In genomic region chr4:80254114-80254513, GRCh38 we compare ENCODE assay signal across 31 cellular contexts. TPM values are rescaled to one million over a fixed set of nuclear protein-coding genes. Genes with fewer than 3 reads are reported as not detected.
"Had no signal": no experiment of that assay in that cellular context is flagged by ENCODE, and none has a peak within 500 bp of the region (broad histone marks: within the 10 kb centered on the region; RNA-seq: fewer than 3 reads in every experiment).

No MANE protein-coding gene starts in this region.

- H3K36me3 Mint-ChIP-seq: natural killer cell treated with Interleukin-12 subunit alpha and Interleukin-12 subunit beta and Interleukin-15 and Interleukin-18, amount 100 ng/mL, for 72 hours; stimulated activated effector memory CD8-positive, alpha-beta T cell treated with anti-CD3 and anti-CD28 coated beads, Interleukin-12 subunit alpha, Interleukin-12 subunit beta, amount 100 ng/mL, for 72 hours; stimulated activated naive B cell treated with anti-CD40 and anti-IgM and Interleukin-4, amounts not matched to agents 10 μg/mL and 1 μg/mL and 100 μg/mL, for 72 hours had no signal

- H3K27ac Mint-ChIP-seq: natural killer cell treated with Interleukin-12 subunit alpha and Interleukin-12 subunit beta and Interleukin-15 and Interleukin-18, amount 100 ng/mL, for 72 hours; nephron progenitor cell; progenitor cell of endocrine pancreas; stimulated activated effector memory CD8-positive, alpha-beta T cell treated with anti-CD3 and anti-CD28 coated beads, Interleukin-12 subunit alpha, Interleukin-12 subunit beta, amount 100 ng/mL, for 72 hours; stimulated activated naive B cell treated with anti-CD40 and anti-IgM and Interleukin-4, amounts not matched to agents 10 μg/mL and 1 μg/mL and 100 μg/mL, for 72 hours; stimulated activated naive CD8-positive, alpha-beta T cell treated with anti-CD3 and anti-CD28 coated beads, Interleukin-15, Interleukin-2, amounts not matched to agents 100 ng/mL and 50 ng/mL, for 24 hours had no signal

- H3K36me3 ChIP-seq: neutrophil, ovary, right lobe of liver, sigmoid colon, stomach, thoracic aorta, thyroid gland, tibial nerve, upper lobe of left lung, vagina had no signal

- H3K27ac ChIP-seq: neutrophil, ovary, parathyroid adenoma, psoas muscle, right lobe of liver, sigmoid colon, stomach, thoracic aorta, thyroid gland, tibial nerve, upper lobe of left lung, vagina had no signal

- H3K9ac ChIP-seq: parathyroid adenoma had no signal

- H3K4me3 Mint-ChIP-seq: natural killer cell treated with Interleukin-12 subunit alpha and Interleukin-12 subunit beta and Interleukin-15 and Interleukin-18, amount 100 ng/mL, for 72 hours; nephron progenitor cell; neural crest cell; stimulated activated effector memory CD8-positive, alpha-beta T cell treated with anti-CD3 and anti-CD28 coated beads, Interleukin-12 subunit alpha, Interleukin-12 subunit beta, amount 100 ng/mL, for 72 hours; stimulated activated naive B cell treated with anti-CD40 and anti-IgM and Interleukin-4, amounts not matched to agents 10 μg/mL and 1 μg/mL and 100 μg/mL, for 72 hours; stimulated activated naive CD8-positive, alpha-beta T cell treated with anti-CD3 and anti-CD28 coated beads, Interleukin-15, Interleukin-2, amounts not matched to agents 100 ng/mL and 50 ng/mL, for 24 hours had no signal

- H2AFZ ChIP-seq: parathyroid adenoma had no signal

- H3K4me3 ChIP-seq: ovary, psoas muscle, right lobe of liver, sigmoid colon, stomach, thoracic aorta, thyroid gland, tibial nerve, upper lobe of left lung, vagina had no signal

- H3K9me3 Mint-ChIP-seq: natural killer cell treated with Interleukin-12 subunit alpha and Interleukin-12 subunit beta and Interleukin-15 and Interleukin-18, amount 100 ng/mL, for 72 hours; nephron progenitor cell; neural crest cell; stimulated activated effector memory CD8-positive, alpha-beta T cell treated with anti-CD3 and anti-CD28 coated beads, Interleukin-12 subunit alpha, Interleukin-12 subunit beta, amount 100 ng/mL, for 72 hours; stimulated activated naive B cell treated with anti-CD40 and anti-IgM and Interleukin-4, amounts not matched to agents 10 μg/mL and 1 μg/mL and 100 μg/mL, for 72 hours; stimulated activated naive CD8-positive, alpha-beta T cell treated with anti-CD3 and anti-CD28 coated beads, Interleukin-15, Interleukin-2, amounts not matched to agents 100 ng/mL and 50 ng/mL, for 24 hours had no signal

- H3K4me1 Mint-ChIP-seq: nephron progenitor cell; neural crest cell; stimulated activated effector memory CD8-positive, alpha-beta T cell treated with anti-CD3 and anti-CD28 coated beads, Interleukin-12 subunit alpha, Interleukin-12 subunit beta, amount 100 ng/mL, for 72 hours had no signal

- DNase-seq: nephron progenitor cell; nucleus accumbens; ovary; posterior cingulate gyrus; psoas muscle; right cardiac atrium; right lobe of liver; sigmoid colon; small intestine; stimulated activated CD4-positive, alpha-beta T cell treated with anti-CD3 and anti-CD28 coated beads, Interleukin-15, amount 100 ng/mL, for 24 hours; stimulated activated CD4-positive, alpha-beta T cell treated with anti-CD3 and anti-CD28 coated beads, Interleukin-2, amount 100 ng/mL, for 24 hours; stimulated activated CD4-positive, alpha-beta T cell treated with anti-CD3 and anti-CD28 coated beads, Interleukin-2, amount 100 ng/mL, for 48 hours; stimulated activated CD4-positive, alpha-beta T cell treated with anti-CD3 and anti-CD28 coated beads, Interleukin-4, amount 100 ng/mL, for 24 hours; stimulated activated naive B cell treated with anti-CD40 and anti-IgM and Interleukin-4, amounts not matched to agents 10 μg/mL and 1 μg/mL and 100 μg/mL, for 72 hours; stimulated activated naive CD4-positive, alpha-beta T cell treated with Interleukin-2 at 50 U/mL for 16 hours; stomach; thyroid gland; trophoblast cell; upper lobe of left lung had no signal

- H3K4me1 ChIP-seq: parathyroid adenoma, psoas muscle, right lobe of liver, sigmoid colon, stomach, thyroid gland, tibial nerve, upper lobe of left lung, vagina had no signal

- ATAC-seq: natural killer cell treated with Interleukin-12 subunit alpha and Interleukin-12 subunit beta and Interleukin-15 and Interleukin-18, amount 100 ng/mL, for 72 hours; psoas muscle; right cardiac atrium; right lobe of liver; stimulated activated effector memory CD8-positive, alpha-beta T cell treated with anti-CD3 and anti-CD28 coated beads, Interleukin-12 subunit alpha, Interleukin-12 subunit beta, amount 100 ng/mL, for 72 hours; stimulated activated naive B cell treated with anti-CD40 and anti-IgM and Interleukin-4, amounts not matched to agents 10 μg/mL and 1 μg/mL and 100 μg/mL, for 72 hours had no signal

- H3K27me3 ChIP-seq: ovary, right lobe of liver, sigmoid colon, thyroid gland, vagina had no signal

- H3K9me3 ChIP-seq: neutrophil, ovary, psoas muscle, right lobe of liver, sigmoid colon, stomach, thoracic aorta, thyroid gland, tibial nerve, upper lobe of left lung, vagina had no signal

- H3K79me2 ChIP-seq: parathyroid adenoma had no signal

RNA-seq across cellular contexts. Expression of gene FGF5, which starts 12.3 kb away (rescaled TPM):
- total RNA-seq: natural killer cell treated with Interleukin-12 subunit alpha and Interleukin-12 subunit beta and Interleukin-15 and Interleukin-18, amount 100 ng/mL, for 72 hours; neural crest cell; right cardiac atrium; right lobe of liver; subcutaneous adipose tissue; thoracic aorta; thyroid gland; upper lobe of left lung; ureter; vagina had no signal
- polyA plus RNA-seq: psoas muscle, right cardiac atrium, stomach had no signal
